Comparison of ENCODE assay signal across 8 cellular contexts in genomic region chr1:1058921-1059493, GRCh38. TPM values are rescaled to one million over a fixed set of nuclear protein-coding genes. Genes with fewer than 3 reads are reported as not detected.
A peak's percentile ranks its signal among the peaks of the same experiment; 100 is the strongest.
DNase-seq lines count a peak whose midpoint lies in the region; ATAC-seq and TF ChIP-seq lines count a peak whose summit lies in the region.

No MANE protein-coding gene starts in this region.

- H3K36me3 Mint-ChIP-seq in chondrocyte (ENCODE audit: low read depth): peaks cover 4% of the 10 kb centered on the region

- POLR2A ChIA-PET in AG04449 (lab: Yijun Ruan, JAX) (no interaction called here), OCI-LY7 (lab: Charles Lee) (no interaction called here)

- no peaks in the 10 kb centered on the region for H4K20me1 ChIP-seq in OCI-LY7 (ENCODE audit: insufficient read depth, low read length)

- no peaks in the 10 kb centered on the region for H3K79me2 ChIP-seq in OCI-LY7 (ENCODE audit: insufficient read depth, low read depth, low read length)

- H2AFZ ChIP-seq in OCI-LY7 (ENCODE audit: low read length): peak overlapping the region; percentile 80

- no peaks in the 10 kb centered on the region for H3K36me3 ChIP-seq in OCI-LY7 (ENCODE audit: insufficient read depth, low read length)
- peaks cover 8% of the 10 kb centered on the region for H3K36me3 ChIP-seq in mesodermal cell (ENCODE audit: control insufficient read depth, insufficient read depth, low read length)

- DNase-seq in AG04449 (ENCODE audit: low read depth, low spot score) (no peak), OCI-LY7 (ENCODE audit: low spot score) (no peak), chondrocyte (ENCODE audit: low spot score) (no peak), AML-193 (lab: John Stamatoyannopoulos, UW) (no peak), NCI-H1436 (lab: John Stamatoyannopoulos, UW) (no peak)

- H3K27ac ChIP-seq in OCI-LY7 (ENCODE audit: low read depth, low read length, poor library complexity, severe bottlenecking): no peak overlapping the region
- H3K27ac ChIP-seq in mesodermal cell (ENCODE audit: low read depth, low read length, severe bottlenecking): no peak overlapping the region

- H3K27ac Mint-ChIP-seq in chondrocyte (ENCODE audit: unreplicated experiment): no peak overlapping the region

- peak overlapping the region; percentile 66 for H3K4me2 ChIP-seq in OCI-LY7 (ENCODE audit: low read length)

- BruUV-seq in OCI-LY7 (replicated peaks; lab: Mats Ljungman, UMichigan): no TSS peak

- peak overlapping the region; percentile 70 for H3K4me3 Mint-ChIP-seq in chondrocyte (ENCODE audit: unreplicated experiment)

- H3K4me3 ChIP-seq in AG04449 (ENCODE audit: low read depth, low read length): peak overlapping the region; percentile 56
- H3K4me3 ChIP-seq in OCI-LY7 (ENCODE audit: low read depth, low read length, poor library complexity, severe bottlenecking): peak overlapping the region; percentile 68
- H3K4me3 ChIP-seq in mesodermal cell (ENCODE audit: extremely low read depth, insufficient read depth, low read length, poor library complexity, severe bottlenecking): peak overlapping the region; percentile 46

- H3K4me1 ChIP-seq in OCI-LY7 (ENCODE audit: insufficient read depth, low read length, poor library complexity, severe bottlenecking) (peaks cover 9% of the 10 kb centered on the region), mesodermal cell (ENCODE audit: control insufficient read depth, insufficient read depth, low read length, poor library complexity, severe bottlenecking) (peaks cover 28% of the 10 kb centered on the region)

- intact Hi-C loops in OCI-LY7 (cut with micrococcal nuclease; ENCODE audit: unreplicated experiment): no loop called here

- H3K9me3 ChIP-seq in OCI-LY7 (ENCODE audit: low read length): no peaks in the 10 kb centered on the region
- H3K9me3 ChIP-seq in mesodermal cell (ENCODE audit: control insufficient read depth, low read length): no peaks in the 10 kb centered on the region

- ATAC-seq in GM18511 (IDR thresholded peaks at IDR 0.05; ENCODE audit: unreplicated experiment) (peak; percentile 32), HG02970 (IDR thresholded peaks at IDR 0.05; ENCODE audit: low FRiP score, unreplicated experiment) (peak; percentile 37)

- WGBS in mesodermal cell (ENCODE audit: insufficient coverage in 2 of 2), 2 experiments: 0 to 2% methylated on average over 34 to 41 of the region's 48 CpGs

- peaks cover 2% of the 10 kb centered on the region for H3K27me3 Mint-ChIP-seq in chondrocyte (ENCODE audit: low read depth)

- CTCF ChIA-PET in AG04449 (lab: Yijun Ruan, JAX): interaction anchor here (1.1 to 9.2 kb wide), 4 partner anchors 9 to 76 kb away, joined by 3 to 152 read pairs (median 3); partner anchors contain the start of gene PERM1
- CTCF ChIA-PET in OCI-LY7 (lab: Charles Lee; ENCODE audit: unreplicated experiment): interaction anchor here (0.6 kb wide), 2 partner anchors 27 to 485 kb away, joined by 3 read pairs; no protein-coding TSS in a partner anchor

- no peaks in the 10 kb centered on the region for H3K9me3 Mint-ChIP-seq in chondrocyte (ENCODE audit: low read depth)

- TF ChIP-seq CTCF in AG04449 (IDR thresholded peaks at IDR 0.05; ENCODE audit: insufficient read depth, low read length, missing control alignments) (peak; percentile 33), OCI-LY7 (conservative IDR thresholded peaks at IDR 0.05; ENCODE audit: low read length) (peak; percentile 73), chondrocyte (IDR thresholded peaks at IDR 0.05) (peak; percentile 82)

- no peaks in the 10 kb centered on the region for H3K9me2 ChIP-seq in OCI-LY7 (ENCODE audit: insufficient read depth, low read length)

- H3K4me1 Mint-ChIP-seq in chondrocyte (ENCODE audit: low read depth): peaks cover 17% of the 10 kb centered on the region

RNA-seq across cellular contexts. Expression of gene RNF223, which starts 15.1 kb away (rescaled TPM):
- total RNA-seq in OCI-LY7 (2014; rRNA removed; shearing (Covaris generic)): not detected in 2 replicates
- total RNA-seq in OCI-LY7 (2022) (not detected in 2 replicates), chondrocyte (not detected in 3 replicates)
- polyA plus RNA-seq in mesodermal cell (2013, experiment 1 of 2): not detected
- polyA plus RNA-seq in mesodermal cell (2013, experiment 2 of 2): not detected

RNA-seq across cellular contexts. Expression of gene AGRN, which starts 39.1 kb away (rescaled TPM):
- 2.2 and 2.7 TPM in 2 replicates for total RNA-seq in OCI-LY7 (2014; rRNA removed; shearing (Covaris generic))
- total RNA-seq in OCI-LY7 (2022): 9.1 and 9.8 TPM in 2 replicates
- 138 to 221 TPM (median 219 TPM) in 3 replicates for total RNA-seq in chondrocyte
- 116 TPM for polyA plus RNA-seq in mesodermal cell (2013, experiment 1 of 2)
- 88.7 TPM for polyA plus RNA-seq in mesodermal cell (2013, experiment 2 of 2)

RNA-seq across cellular contexts. Expression of gene ISG15, which starts 45.7 kb away (rescaled TPM):
- 99.9 and 110 TPM in 2 replicates for total RNA-seq in OCI-LY7 (2014; rRNA removed; shearing (Covaris generic))
- total RNA-seq in OCI-LY7 (2022) (53.4 and 65.4 TPM in 2 replicates), chondrocyte (28.5 to 42.8 TPM (median 42.2 TPM) in 3 replicates)
- 53.2 TPM for polyA plus RNA-seq in mesodermal cell (2013, experiment 1 of 2)
- polyA plus RNA-seq in mesodermal cell (2013, experiment 2 of 2): 44.4 TPM

RNA-seq across cellular contexts. Expression of gene C1orf159, which starts 56.9 kb away (rescaled TPM):
- total RNA-seq in OCI-LY7 (2014; rRNA removed; shearing (Covaris generic)): 13.1 and 27.6 TPM in 2 replicates
- total RNA-seq in OCI-LY7 (2022) (24.1 and 24.5 TPM in 2 replicates), chondrocyte (9.2 to 15.1 TPM (median 9.2 TPM) in 3 replicates)
- polyA plus RNA-seq in mesodermal cell (2013, experiment 1 of 2): 17.2 TPM
- 11.9 TPM for polyA plus RNA-seq in mesodermal cell (2013, experiment 2 of 2)

RNA-seq across cellular contexts. Expression of gene HES4, which starts 59.1 kb away (rescaled TPM):
- total RNA-seq in OCI-LY7 (2014; rRNA removed; shearing (Covaris generic)): not detected in 2 replicates
- total RNA-seq in OCI-LY7 (2022) (not detected in 2 replicates), chondrocyte (56.6 to 137 TPM (median 136 TPM) in 3 replicates)
- 59.5 TPM for polyA plus RNA-seq in mesodermal cell (2013, experiment 1 of 2)
- 35.5 TPM for polyA plus RNA-seq in mesodermal cell (2013, experiment 2 of 2)

Comparison
In these comparisons a context has a peak if more than half of its experiments do, and no peak if none do; other contexts are left out.
1. RNA of gene AGRN, which starts 39.1 kb away (total RNA-seq): 138 to 221 TPM in chondrocyte; 2.2 to 9.8 TPM in OCI-LY7; every median in the first group is over 10 times any median in the second.
2. Peak in every context shown above with its lines, with median percentiles within 50 percentile points of each other: H3K4me3 ChIP-seq and CTCF ChIP-seq.